9 cellular contexts compared by ENCODE assay signal in genomic region chr5:123089572-123089970, GRCh38. TPM values are rescaled to one million over a fixed set of nuclear protein-coding genes. Genes with fewer than 3 reads are reported as not detected.
A peak's percentile ranks its signal among the peaks of the same experiment; 100 is the strongest.
DNase-seq lines count a peak whose midpoint lies in the region; ATAC-seq and TF ChIP-seq lines count a peak whose summit lies in the region.
"Had no signal": no experiment of that assay in that cellular context is flagged by ENCODE, and none has a peak within 500 bp of the region (broad histone marks: within the 10 kb centered on the region; RNA-seq: fewer than 3 reads in every experiment).

No MANE protein-coding gene starts in this region.

- TF ChIP-seq POLR2A in tibial nerve (IDR thresholded peaks at IDR 0.05) = no peak

- H3K4me3 ChIP-seq in left lung (peak overlapping the region; percentile 45 to 47), tibial nerve (peak overlapping the region; percentile 18 to 59 (median 36))

- peaks cover 3% of the 10 kb centered on the region for H3K9me3 Mint-ChIP-seq in activated CD4-positive, alpha-beta T cell treated with anti-CD3 and anti-CD28 coated beads, Interleukin-2, amount 10 ng/mL, durations not matched to agents 24 days and 14 days

- no peak overlapping the region for H3K4me3 Mint-ChIP-seq in activated CD4-positive, alpha-beta T cell treated with anti-CD3 and anti-CD28 coated beads, Interleukin-2, amount 10 ng/mL, durations not matched to agents 24 days and 14 days

- ATAC-seq in left lung = peak; percentile 22

- no peak for TF ChIP-seq EP300 in tibial nerve (IDR thresholded peaks at IDR 0.05)

- in situ Hi-C loops in T47D (cut with HindIII; ENCODE audit: low pct_unique_long_range_greater_than_20kb, low sequenced_read_pairs) = no loop called here

- 1 to 2% methylated on average over 22 to 24 of the region's 41 CpGs for WGBS in tibial nerve, 2 donors

- peaks cover 80 to 100% of the 10 kb centered on the region in 2 donors for H3K27me3 ChIP-seq in left lung
- peaks cover 0 to 85% of the 10 kb centered on the region in 2 donors for H3K27me3 ChIP-seq in tibial nerve

- H3K4me1 ChIP-seq in left lung (peaks cover 0 to 31% of the 10 kb centered on the region in 2 donors), tibial nerve (peaks cover 0 to 65% (median 24%) of the 10 kb centered on the region in 4 donors)

- TF ChIP-seq CTCF in left lung (IDR thresholded peaks at IDR 0.05) (no peak), tibial nerve (IDR thresholded peaks at IDR 0.05) (no peak)

- H3K36me3 ChIP-seq in left lung (no peaks in the 10 kb centered on the region), tibial nerve (no peaks in the 10 kb centered on the region)

- peaks cover 6% of the 10 kb centered on the region for H3K4me1 Mint-ChIP-seq in activated CD4-positive, alpha-beta T cell treated with anti-CD3 and anti-CD28 coated beads, Interleukin-2, amount 10 ng/mL, durations not matched to agents 24 days and 14 days

- H3K27ac Mint-ChIP-seq in activated CD4-positive, alpha-beta T cell treated with anti-CD3 and anti-CD28 coated beads, Interleukin-2, amount 10 ng/mL, durations not matched to agents 24 days and 14 days = no peak overlapping the region

- no peaks in the 10 kb centered on the region for H3K9me3 ChIP-seq in left lung
- no peaks in the 10 kb centered on the region for H3K9me3 ChIP-seq in tibial nerve

- peaks cover 75% of the 10 kb centered on the region for H3K27me3 Mint-ChIP-seq in activated CD4-positive, alpha-beta T cell treated with anti-CD3 and anti-CD28 coated beads, Interleukin-2, amount 10 ng/mL, durations not matched to agents 24 days and 14 days

- DNase-seq in activated CD4-positive, alpha-beta T cell treated with anti-CD3 and anti-CD28 coated beads for 48 hours = peak; percentile 21
- DNase-seq in activated CD4-positive, alpha-beta T cell treated with anti-CD3 and anti-CD28 coated beads, Interleukin-2, amount 10 ng/mL, durations not matched to agents 24 days and 14 days = no peak
- DNase-seq in T47D (ENCODE audit: low read depth in 1 of 2, low spot score in 1 of 2) = peak; percentile 67 to 72
- DNase-seq in left lung = peak in 1 of 2 donors; percentile 72
- no peak for DNase-seq in tibial nerve (ENCODE audit: low spot score in 2 of 2)
- DNase-seq in LoVo (ENCODE audit: low spot score) = no peak
- DNase-seq in medulla oblongata (ENCODE audit: extremely low spot score) = no peak
- DNase-seq in KG1 (lab: John Stamatoyannopoulos, UW) = no peak

- intact Hi-C loops in activated CD4-positive, alpha-beta T cell treated with anti-CD3 and anti-CD28 coated beads, Interleukin-2, amount 10 ng/mL, durations not matched to agents 24 days and 14 days (cut with micrococcal nuclease) = no loop called here
- intact Hi-C loops in left lung (cut with DNase I) = no loop called here

- H3K27ac ChIP-seq in left lung = peak overlapping the region; percentile 66 to 70
- no peak overlapping the region for H3K27ac ChIP-seq in tibial nerve

- H3K36me3 Mint-ChIP-seq in activated CD4-positive, alpha-beta T cell treated with anti-CD3 and anti-CD28 coated beads, Interleukin-2, amount 10 ng/mL, durations not matched to agents 24 days and 14 days (ENCODE audit: low read depth) = peaks cover 3% of the 10 kb centered on the region

RNA-seq across cellular contexts. Expression of gene PRDM6, which starts 0.5 kb away (rescaled TPM):
- not detected in 2 replicates for total RNA-seq in activated CD4-positive, alpha-beta T cell treated with anti-CD3 and anti-CD28 coated beads, Interleukin-2, amount 10 ng/mL, durations not matched to agents 24 days and 14 days
- total RNA-seq in left lung (1 to 10 TPM; 7.9 to 9.8 TPM), tibial nerve (1 to 10 TPM in 2 of 4 donors, under 1 TPM in 2; 0.90 to 1.1 (median 1.0) TPM)
- total RNA-seq: activated CD8-positive, alpha-beta memory T cell treated with anti-CD3 and anti-CD28 coated beads for 36 hours had no signal

RNA-seq across cellular contexts. Expression of gene PPIC, which starts 53.0 kb away (rescaled TPM):
- not detected in 2 replicates for total RNA-seq in activated CD4-positive, alpha-beta T cell treated with anti-CD3 and anti-CD28 coated beads, Interleukin-2, amount 10 ng/mL, durations not matched to agents 24 days and 14 days
- total RNA-seq in left lung (10 to 100 TPM; 40.1 to 46.8 TPM), tibial nerve (10 to 100 TPM; 14.1 to 36.7 (median 24.3) TPM)
- total RNA-seq: activated CD8-positive, alpha-beta memory T cell treated with anti-CD3 and anti-CD28 coated beads for 36 hours had no signal

Comparison
In these comparisons a context has a peak if more than half of its experiments do, and no peak if none do; other contexts are left out.
1. DNase-seq: peak in activated CD4-positive, alpha-beta T cell treated with anti-CD3 and anti-CD28 coated beads for 48 hours (single experiment) and T47D (2 of 2); none in activated CD4-positive, alpha-beta T cell treated with anti-CD3 and anti-CD28 coated beads, Interleukin-2, amount 10 ng/mL, durations not matched to agents 24 days and 14 days (single experiment), tibial nerve (0 of 2), LoVo (single experiment), medulla oblongata (single experiment) and KG1 (single experiment).
2. H3K27ac ChIP-seq: peak in left lung (2 of 2); none in tibial nerve (0 of 4).
3. RNA of gene PPIC, which starts 53.0 kb away (total RNA-seq): 40.1 to 46.8 TPM in left lung and 14.1 to 36.7 TPM in tibial nerve; not detected in activated CD4-positive, alpha-beta T cell treated with anti-CD3 and anti-CD28 coated beads, Interleukin-2, amount 10 ng/mL, durations not matched to agents 24 days and 14 days; every median in the first group is over 10 times any median in the second.